ENCODE assay signal across 31 cellular contexts in genomic region chr7:155543926-155544325, GRCh38. TPM values are rescaled to one million over a fixed set of nuclear protein-coding genes. Genes with fewer than 3 reads are reported as not detected.
"Had no signal": no experiment of that assay in that cellular context is flagged by ENCODE, and none has a peak within 500 bp of the region (broad histone marks: within the 10 kb centered on the region; RNA-seq: fewer than 3 reads in every experiment).

No MANE protein-coding gene starts in this region.

- H3K4me3 Mint-ChIP-seq: immature natural killer cell; mesothelial cell of epicardium; naive B cell; nephron; stimulated activated naive B cell treated with anti-CD40 and anti-IgM and Interleukin-4, amounts not matched to agents 10 μg/mL and 1 μg/mL and 100 μg/mL, for 72 hours had no signal

- H3K36me3 Mint-ChIP-seq: immature natural killer cell; mesothelial cell of epicardium; naive B cell; stimulated activated naive B cell treated with anti-CD40 and anti-IgM and Interleukin-4, amounts not matched to agents 10 μg/mL and 1 μg/mL and 100 μg/mL, for 72 hours had no signal

- H3K27ac Mint-ChIP-seq: immature natural killer cell; mesothelial cell of epicardium; naive B cell; nephron; stimulated activated naive B cell treated with anti-CD40 and anti-IgM and Interleukin-4, amounts not matched to agents 10 μg/mL and 1 μg/mL and 100 μg/mL, for 72 hours had no signal

- H3K9me3 ChIP-seq: left ventricle myocardium inferior, neutrophil, ovary, prostate gland, stomach, testis, thyroid gland, transverse colon, upper lobe of left lung, vagina had no signal

- H3K36me3 ChIP-seq: left ventricle myocardium inferior, neutrophil, ovary, prostate gland, stomach, thyroid gland, transverse colon, upper lobe of left lung, vagina had no signal

- H3K4me3 ChIP-seq: left ventricle myocardium inferior, lung, ovary, prostate gland, skin epidermis, stomach, testis, thyroid gland, transverse colon, upper lobe of left lung, vagina had no signal

- H3K4me1 Mint-ChIP-seq: immature natural killer cell; naive B cell; stimulated activated naive B cell treated with anti-CD40 and anti-IgM and Interleukin-4, amounts not matched to agents 10 μg/mL and 1 μg/mL and 100 μg/mL, for 72 hours had no signal

- H3K9me3 Mint-ChIP-seq: immature natural killer cell; mesothelial cell of epicardium; naive B cell; nephron; stimulated activated naive B cell treated with anti-CD40 and anti-IgM and Interleukin-4, amounts not matched to agents 10 μg/mL and 1 μg/mL and 100 μg/mL, for 72 hours had no signal

- H3K27ac ChIP-seq: left ventricle myocardium inferior, neutrophil, ovary, prostate gland, skin epidermis, stomach, testis, thyroid gland, transverse colon, upper lobe of left lung, vagina had no signal

- H3K27me3 ChIP-seq: ovary, testis, thyroid gland, upper lobe of left lung, vagina had no signal

- ATAC-seq: right cardiac atrium; sciatic nerve; stimulated activated naive B cell treated with anti-CD40 and anti-IgM and Interleukin-4, amounts not matched to agents 10 μg/mL and 1 μg/mL and 100 μg/mL, for 72 hours; stimulated activated naive CD8-positive, alpha-beta T cell treated with anti-CD3 and anti-CD28 coated beads, Interleukin-15, Interleukin-2, amounts not matched to agents 100 U/mL and 50 U/mL, for 24 hours had no signal

- H3K4me1 ChIP-seq: left ventricle myocardium inferior, prostate gland, stomach, thyroid gland, transverse colon, upper lobe of left lung, vagina had no signal

- DNase-seq: head of caudate nucleus; immature natural killer cell; kidney; left ventricle myocardium inferior; naive B cell; occipital lobe; retina; stimulated activated CD4-positive, alpha-beta T cell treated with anti-CD3 and anti-CD28 coated beads, Interleukin-12 subunit alpha, Interleukin-12 subunit beta, amount 100 ng/mL, for 4 hours; stimulated activated CD4-positive, alpha-beta T cell treated with anti-CD3 and anti-CD28 coated beads, Interleukin-15, amount 100 ng/mL, for 24 hours; stimulated activated CD4-positive, alpha-beta T cell treated with anti-CD3 and anti-CD28 coated beads, Interleukin-2, amount 100 ng/mL, for 24 hours; stimulated activated CD4-positive, alpha-beta T cell treated with anti-CD3 and anti-CD28 coated beads, Interleukin-4, amount 100 ng/mL, for 1 hour; stimulated activated naive B cell treated with anti-CD40 and anti-IgM and Interleukin-4, amounts not matched to agents 10 μg/mL and 1 μg/mL and 100 μg/mL, for 72 hours; stimulated activated naive CD8-positive, alpha-beta T cell treated with anti-CD3 and anti-CD28 coated beads, Interleukin-15, Interleukin-2, amounts not matched to agents 100 U/mL and 50 U/mL, for 24 hours; stomach; thyroid gland; transverse colon; upper lobe of left lung had no signal

RNA-seq across cellular contexts. Expression of gene CNPY1, which starts 2.4 kb away (rescaled TPM):
- total RNA-seq: kidney, left ventricle myocardium inferior, lower leg skin, lung, mesothelial cell of epicardium, mononuclear cell, ovary, prostate gland, right cardiac atrium, sciatic nerve, thyroid gland, transverse colon, upper lobe of left lung, vagina had no signal
- polyA plus RNA-seq: immature natural killer cell, lung, right cardiac atrium, stomach, urinary bladder had no signal
